2 cellular contexts compared by ENCODE assay signal in the genomic region with DNA sequence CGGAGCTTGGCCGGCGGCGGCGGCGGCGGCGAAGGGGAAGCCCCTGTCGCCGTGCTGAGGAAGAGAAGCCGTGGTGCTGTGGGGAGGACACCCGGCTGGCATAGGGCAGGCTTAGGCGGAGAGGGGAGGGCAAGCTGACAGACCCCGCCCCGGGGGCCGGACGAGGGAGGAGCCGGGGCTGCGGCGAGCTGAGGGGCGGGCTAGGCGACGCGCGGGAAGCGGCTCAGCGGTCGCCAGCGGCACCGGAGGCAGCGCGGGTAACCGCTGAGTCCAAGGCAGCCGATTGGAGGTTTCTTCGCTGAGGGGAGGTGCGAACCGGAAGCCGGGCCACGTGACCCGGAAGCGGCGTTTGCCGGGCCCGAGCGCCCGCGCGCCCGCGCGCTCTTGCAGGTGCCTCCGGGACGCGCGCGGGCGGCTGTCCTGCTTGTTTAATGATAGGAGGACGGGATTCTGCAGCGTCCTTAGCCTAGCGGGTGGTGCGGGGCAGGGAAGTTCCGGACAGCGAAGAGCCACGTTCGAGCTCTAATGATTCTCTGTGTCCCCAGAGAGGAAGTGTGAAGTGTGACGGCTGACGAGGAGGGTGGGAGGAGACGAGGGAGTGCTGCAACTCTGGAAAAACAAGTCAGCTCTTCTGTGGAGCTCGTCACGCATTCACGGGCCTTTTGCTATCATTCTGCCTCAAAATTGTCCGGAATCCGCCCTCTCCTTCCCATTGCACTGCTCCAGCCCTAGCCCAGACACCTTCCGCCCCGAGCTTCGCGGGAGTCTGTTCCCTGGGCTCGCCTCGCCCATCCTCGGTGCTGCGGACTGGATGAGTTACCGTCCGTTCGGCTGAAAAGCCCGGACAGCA.
TF ChIP-seq lines count a peak whose summit lies in the region.

Gene AP1S2, minus strand, starts transcription at position 102 of the 850 bp plus-strand sequence. CDS start 2,289 bp downstream, outside the sequence.

TF ChIP-seq in IMR-90, 13 proteins besides CTCF, POLR2A, EP300 and RAD21:
- TF ChIP-seq MAZ (IDR thresholded peaks at IDR 0.05; ENCODE audit: borderline replicate concordance, low read depth, low read length): peak; percentile 88; the same call in 1 of the 2 replicates
- no peak for TF ChIP-seq RCOR1 (IDR thresholded peaks at IDR 0.05; ENCODE audit: insufficient replicate concordance, low read length)
- peak; percentile 68 for TF ChIP-seq BHLHE40 (IDR thresholded peaks at IDR 0.05; ENCODE audit: low read depth, low read length)
- no peak for TF ChIP-seq NFE2L2 (IDR thresholded peaks at IDR 0.05; ENCODE audit: low read depth, low read length)
- no peak for TF ChIP-seq CHD1 (IDR thresholded peaks at IDR 0.05; ENCODE audit: low read depth, low read length)
- peak; percentile 96 for TF ChIP-seq USF2 (IDR thresholded peaks at IDR 0.05; ENCODE audit: low read depth, low read length)
- 0 out of 2 replicates have a peak, but pooled peaks have one; percentile 6 for TF ChIP-seq CEBPB (IDR thresholded peaks at IDR 0.05; ENCODE audit: low read depth, low read length)
- no peak for TF ChIP-seq MXI1 (IDR thresholded peaks at IDR 0.05; ENCODE audit: borderline replicate concordance, low read depth, low read length)
- peak; percentile 78 for TF ChIP-seq RFX5 (IDR thresholded peaks at IDR 0.05; ENCODE audit: low read depth, low read length)
TF ChIP-seq in IMR-90: peak in this region for 5.

TF ChIP-seq in endothelial cell of umbilical vein, 7 proteins besides CTCF, POLR2A, EP300 and RAD21:
- no peak for TF ChIP-seq EZH2 (IDR thresholded peaks at IDR 0.05; ENCODE audit: borderline replicate concordance, low read depth, low read length, severe bottlenecking)
- peak; percentile 53 for TF ChIP-seq POLR2AphosphoS5 (IDR thresholded peaks at IDR 0.05; ENCODE audit: insufficient read depth, low read depth, low read length)
- TF ChIP-seq, protein P1, sequence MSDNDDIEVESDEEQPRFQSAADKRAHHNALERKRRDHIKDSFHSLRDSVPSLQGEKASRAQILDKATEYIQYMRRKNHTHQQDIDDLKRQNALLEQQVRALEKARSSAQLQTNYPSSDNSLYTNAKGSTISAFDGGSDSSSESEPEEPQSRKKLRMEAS (IDR thresholded peaks at IDR 0.05; ENCODE audit: insufficient read depth, insufficient read length): peak; percentile 63
TF ChIP-seq in endothelial cell of umbilical vein: peak in this region for 2.
